In the genomic region with DNA sequence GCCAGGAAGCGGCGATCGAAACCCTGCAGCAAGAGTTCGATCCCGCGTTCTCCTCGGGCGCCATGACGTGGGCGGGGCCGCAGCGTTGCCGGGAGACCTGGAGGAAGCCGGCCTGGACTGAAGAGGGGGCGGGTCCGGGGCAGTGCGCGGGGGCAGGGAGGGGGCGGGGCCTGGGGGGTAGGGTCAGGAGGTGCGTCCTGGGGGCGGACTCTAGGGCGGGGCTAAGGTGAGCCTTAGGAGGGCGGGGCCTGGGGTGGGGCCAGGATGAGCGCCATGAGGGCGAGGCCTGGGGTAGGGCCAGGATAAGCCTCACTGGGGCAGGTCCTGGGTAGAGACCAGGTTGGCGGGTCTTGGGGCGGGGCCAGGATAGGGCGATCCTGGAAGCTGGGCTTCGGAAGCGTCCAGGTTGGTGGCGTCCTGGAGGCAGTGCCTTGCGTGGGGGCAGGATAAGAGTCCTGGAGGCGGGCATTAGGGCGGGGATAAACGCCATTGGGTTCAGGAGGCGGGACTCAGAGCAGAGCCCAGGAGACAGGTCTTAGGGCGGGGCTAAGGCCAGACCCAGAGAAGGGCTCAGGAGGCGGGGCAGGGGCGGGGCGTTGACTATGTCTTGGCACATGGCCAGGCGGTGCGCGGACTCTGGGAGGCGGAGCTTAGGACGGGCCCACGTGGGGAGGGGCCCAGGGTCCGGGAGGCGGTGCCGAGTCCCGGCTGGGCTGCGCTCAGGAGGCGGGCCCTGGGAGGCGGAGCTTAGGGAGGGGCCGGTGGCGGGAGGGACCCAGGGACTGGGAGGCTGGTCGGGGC, we compare ENCODE assay signal across 8 cellular contexts. TPM values are rescaled to one million over a fixed set of nuclear protein-coding genes. Genes with fewer than 3 reads are reported as not detected.
DNase-seq lines count a peak whose midpoint lies in the region; ATAC-seq and TF ChIP-seq lines count a peak whose summit lies in the region.
"Not testable (repeated sequence)": the region's sequence is repeated elsewhere in the genome, so short reads cannot be mapped to it uniquely, and the experiment has no call there.

No MANE protein-coding gene starts in this region.

- H3K9me3 Mint-ChIP-seq in activated CD4-positive, alpha-beta T cell treated with anti-CD3 and anti-CD28 coated beads, Interleukin-2, amount 10 ng/mL, durations not matched to agents 24 days and 14 days = not testable (repeated sequence)

- peak overlapping the region; percentile 97 for H3K27ac Mint-ChIP-seq in activated CD4-positive, alpha-beta T cell treated with anti-CD3 and anti-CD28 coated beads, Interleukin-2, amount 10 ng/mL, durations not matched to agents 24 days and 14 days

- H3K27me3 Mint-ChIP-seq in activated CD4-positive, alpha-beta T cell treated with anti-CD3 and anti-CD28 coated beads, Interleukin-2, amount 10 ng/mL, durations not matched to agents 24 days and 14 days = not testable (repeated sequence)

- H3K4me1 Mint-ChIP-seq in activated CD4-positive, alpha-beta T cell treated with anti-CD3 and anti-CD28 coated beads, Interleukin-2, amount 10 ng/mL, durations not matched to agents 24 days and 14 days = peaks cover 10% of the 10 kb centered on the region

- intact Hi-C loops in activated CD4-positive, alpha-beta T cell treated with anti-CD3 and anti-CD28 coated beads, Interleukin-2, amount 10 ng/mL, durations not matched to agents 24 days and 14 days (cut with micrococcal nuclease) = loop anchor here (1.0 to 10.0 kb wide), 4 partner anchors 161 to 1112 kb away; a partner anchor contains a TSS

- not testable (repeated sequence) for H3K36me3 Mint-ChIP-seq in activated CD4-positive, alpha-beta T cell treated with anti-CD3 and anti-CD28 coated beads, Interleukin-2, amount 10 ng/mL, durations not matched to agents 24 days and 14 days (ENCODE audit: low read depth)

- peak overlapping the region; percentile 97 for H3K4me3 Mint-ChIP-seq in activated CD4-positive, alpha-beta T cell treated with anti-CD3 and anti-CD28 coated beads, Interleukin-2, amount 10 ng/mL, durations not matched to agents 24 days and 14 days

- TF ChIP-seq CTCF in AG09319 (IDR thresholded peaks at IDR 0.05; ENCODE audit: low read depth, low read length) = not testable (repeated sequence)

- peak; percentile 62 for ATAC-seq in HG03469 (IDR thresholded peaks at IDR 0.05; ENCODE audit: unreplicated experiment)

- peak; percentile 91 for DNase-seq in AG09319 (ENCODE audit: extremely low read depth, low read depth)
- DNase-seq in GM19238 (ENCODE audit: insufficient read length, low spot score) = peak; percentile 71
- DNase-seq in NCI-H69 (lab: John Stamatoyannopoulos, UW) = peak; percentile 84
- peak; percentile 100 for DNase-seq in activated CD4-positive, alpha-beta T cell treated with anti-CD3 and anti-CD28 coated beads, Interleukin-2, amount 10 ng/mL, durations not matched to agents 24 days and 14 days
- peak; percentile 82 for DNase-seq in kidney glomerular epithelial cell (lab: John Stamatoyannopoulos, UW)
- peak; percentile 97 to 100 (median 100) for DNase-seq in stimulated activated CD4-positive, alpha-beta T cell treated with anti-CD3 and anti-CD28 coated beads, Interleukin-12 subunit alpha, Interleukin-12 subunit beta, amount 100 ng/mL, for 48 hours (ENCODE audit: low read depth in 2 of 3, low spot score in 1 of 3)

- H3K27ac ChIP-seq in cingulate gyrus (ENCODE audit: low read depth, low read length) = peak overlapping the region; percentile 69

RNA-seq across cellular contexts. Expression of a gene that starts 15.7 kb away (rescaled TPM):
- 0.14 and 0.31 TPM in 2 replicates for total RNA-seq in activated CD4-positive, alpha-beta T cell treated with anti-CD3 and anti-CD28 coated beads, Interleukin-2, amount 10 ng/mL, durations not matched to agents 24 days and 14 days

Comparison
In these comparisons a context has a peak if more than half of its experiments do, and no peak if none do; other contexts are left out.
1. Peak in every context shown above with its lines: DNase-seq, ATAC-seq and H3K27ac ChIP-seq.